ENCODE assay signal across 11 cellular contexts in the genomic region with DNA sequence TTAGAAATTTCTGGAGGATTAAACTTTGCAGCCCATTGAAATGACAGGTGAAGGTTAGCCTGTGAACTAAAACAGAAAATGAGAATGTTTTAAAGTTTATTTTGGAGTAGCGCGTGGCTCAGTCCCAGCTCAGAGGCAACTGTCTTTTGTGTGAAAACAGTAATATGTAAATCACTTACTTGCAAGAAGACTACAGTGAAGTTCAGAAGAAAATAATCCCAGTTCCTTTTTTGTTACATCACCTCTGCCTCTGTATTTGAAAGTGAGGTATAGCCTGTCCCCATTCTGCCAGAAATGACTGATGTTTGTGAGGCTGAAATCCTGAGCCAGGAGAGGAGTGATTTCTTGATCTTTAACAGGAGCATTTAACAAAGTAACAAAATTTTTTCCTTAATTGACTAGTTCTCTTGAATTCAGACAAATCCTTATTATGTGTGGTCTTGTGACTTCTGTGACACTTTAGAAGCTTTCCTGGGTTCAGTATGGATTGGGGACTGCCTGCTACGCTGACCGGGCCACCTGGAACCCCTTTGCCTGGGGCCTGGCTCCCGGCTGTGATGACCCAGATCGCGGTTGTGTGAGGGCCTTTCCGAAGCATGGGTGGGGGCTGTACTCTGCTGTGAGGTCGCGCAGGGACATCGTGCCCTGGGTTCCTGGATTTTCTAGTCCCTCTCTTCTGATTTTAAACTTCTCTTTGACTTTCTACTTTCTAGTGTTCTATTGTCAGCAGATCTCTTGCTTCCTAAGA. TPM values are rescaled to one million over a fixed set of nuclear protein-coding genes. Genes with fewer than 3 reads are reported as not detected.
DNase-seq lines count a peak whose midpoint lies in the region; ATAC-seq, FAIRE-seq and TF ChIP-seq lines count a peak whose summit lies in the region.
"Had no signal": no experiment of that assay in that cellular context is flagged by ENCODE, and none has a peak within 500 bp of the region (broad histone marks: within the 10 kb centered on the region; RNA-seq: fewer than 3 reads in every experiment).

No MANE protein-coding gene starts in this region.

- H4K8ac ChIP-seq in H9 (replicated peaks; ENCODE audit: insufficient read length, low read depth, low read length): no peak overlapping the region

- H3K14ac ChIP-seq in H9 (ENCODE audit: insufficient read depth, low read length): no peak overlapping the region

- no peaks in the 10 kb centered on the region for H3K9me3 Mint-ChIP-seq in H9
- H3K9me3 Mint-ChIP-seq in activated naive CD8-positive, alpha-beta T cell treated with anti-CD3 and anti-CD28 coated beads, Interleukin-2, amount 50 U/mL, for 24 hours: no peaks in the 10 kb centered on the region

- no peak overlapping the region for H3K18ac ChIP-seq in H9 (ENCODE audit: insufficient read length, low read depth, low read length)

- H3K23me2 ChIP-seq in H9 (ENCODE audit: insufficient read length, low read depth, low read length, poor library complexity, severe bottlenecking): no peaks in the 10 kb centered on the region

- DNase-seq in SIG-M5 treated with dmso at 0.1 percent for 504 hours (lab: John Stamatoyannopoulos, UW; ENCODE audit: unreplicated experiment) (peak; percentile 13), SIG-M5 (lab: John Stamatoyannopoulos, UW) (no peak), H9 (no peak), putamen (ENCODE audit: low spot score) (peak; percentile 61), RCC 7860 (ENCODE audit: low spot score) (no peak)
- DNase-seq in stimulated activated CD4-positive, alpha-beta T cell treated with anti-CD3 and anti-CD28 coated beads, Interleukin-1b, Interleukin-23, amount 100 ng/mL, for 48 hours: no peak
- DNase-seq in activated naive CD8-positive, alpha-beta T cell treated with anti-CD3 and anti-CD28 coated beads, Interleukin-2, amount 50 U/mL, for 24 hours: no peak
- DNase-seq: left ventricle myocardium superior, NCI-H187, SHP77 treated with DMSO at 0.1 percent for 48 hours had no signal

- no peak overlapping the region for H3K9ac ChIP-seq in H9 (ENCODE audit: extremely low read depth, insufficient read length, low read length)

- H3K4ac ChIP-seq in H9 (ENCODE audit: low read depth, low read length): no peak overlapping the region

- peaks cover 3 to 36% (median 34%) of the 10 kb centered on the region in 3 experiments; a peak in 6 of 7 replicates for H3K36me3 Mint-ChIP-seq in H9 (ENCODE audit: insufficient read depth in 1 of 3, low read depth in 3 of 3)
- H3K36me3 Mint-ChIP-seq in activated naive CD8-positive, alpha-beta T cell treated with anti-CD3 and anti-CD28 coated beads, Interleukin-2, amount 50 U/mL, for 24 hours (ENCODE audit: low read depth): peaks cover 22% of the 10 kb centered on the region

- no peak overlapping the region for H4K91ac ChIP-seq in H9 (ENCODE audit: insufficient read length, low read depth, low read length)

- no peak overlapping the region for H3K27ac ChIP-seq in H9 (ENCODE audit: insufficient read length, low read depth, low read length)

- H3K4me2 ChIP-seq in H9 (ENCODE audit: insufficient read depth, insufficient read length, low read length): no peak overlapping the region

- H3K27ac Mint-ChIP-seq in H9: peak overlapping the region in 2 of 3 experiments; percentile 32 to 55; a peak in 1 of 7 replicates
- H3K27ac Mint-ChIP-seq in activated naive CD8-positive, alpha-beta T cell treated with anti-CD3 and anti-CD28 coated beads, Interleukin-2, amount 50 U/mL, for 24 hours: no peak overlapping the region

- no peak overlapping the region for H3K23ac ChIP-seq in H9 (ENCODE audit: insufficient read length, low read depth, low read length)

- H2BK12ac ChIP-seq in H9 (ENCODE audit: insufficient read length, low read depth, low read length): no peak overlapping the region

- WGBS in H9 (ENCODE audit: extremely low coverage, insufficient read length, low lambda C conversion rate): no CpG with 5 or more reads among the region's 11 CpGs

- H2BK120ac ChIP-seq in H9 (ENCODE audit: low read depth, low read length, poor library complexity, severe bottlenecking): no peak overlapping the region

- H2BK5ac ChIP-seq in H9 (ENCODE audit: insufficient read length, low read length): no peak overlapping the region

- no peaks in the 10 kb centered on the region for H3K79me2 ChIP-seq in H9 (ENCODE audit: insufficient read depth, low read length)

- no peaks in the 10 kb centered on the region for H4K20me1 ChIP-seq in H9 (ENCODE audit: control insufficient read depth, insufficient read depth, insufficient read length)

- no peaks in the 10 kb centered on the region for H3K9me3 ChIP-seq in H9 (ENCODE audit: control insufficient read depth, low read depth, low read length)

- peaks cover 12 to 16% of the 10 kb centered on the region in 2 experiments for H3K4me1 Mint-ChIP-seq in H9
- peaks cover 2% of the 10 kb centered on the region for H3K4me1 Mint-ChIP-seq in activated naive CD8-positive, alpha-beta T cell treated with anti-CD3 and anti-CD28 coated beads, Interleukin-2, amount 50 U/mL, for 24 hours

- no peak overlapping the region for H4K5ac ChIP-seq in H9 (ENCODE audit: insufficient read length, low read depth, low read length)

- H2AK5ac ChIP-seq in H9 (ENCODE audit: insufficient read length, low read length): no peak overlapping the region

- H2AFZ ChIP-seq in H9 (ENCODE audit: low read length): no peak overlapping the region

- ATAC-seq in HG03354 (IDR thresholded peaks at IDR 0.05; ENCODE audit: poor library complexity, severe bottlenecking, unreplicated experiment): peak; percentile 99
- no peak for ATAC-seq in activated naive CD8-positive, alpha-beta T cell treated with anti-CD3 and anti-CD28 coated beads, Interleukin-2, amount 50 U/mL, for 24 hours
- ATAC-seq: left ventricle myocardium superior had no signal

- no peaks in the 10 kb centered on the region for H3K27me3 Mint-ChIP-seq in H9 (ENCODE audit: low read depth)
- no peaks in the 10 kb centered on the region for H3K27me3 Mint-ChIP-seq in activated naive CD8-positive, alpha-beta T cell treated with anti-CD3 and anti-CD28 coated beads, Interleukin-2, amount 50 U/mL, for 24 hours

- H3K27me3 ChIP-seq in H9 (ENCODE audit: insufficient read depth, low read length): no peaks in the 10 kb centered on the region

- H2BK15ac ChIP-seq in H9 (ENCODE audit: low read depth, low read length): no peak overlapping the region

- H3T11ph ChIP-seq in H9 (ENCODE audit: low read length): no peak overlapping the region

- H2BK20ac ChIP-seq in H9 (ENCODE audit: low read depth, low read length, poor library complexity, severe bottlenecking): no peak overlapping the region

- TF ChIP-seq CTCF in H9 (conservative IDR thresholded peaks at IDR 0.05): no peak

- FAIRE-seq in RCC 7860 (lab: Jason Lieb, UNC): no peak

- no peaks in the 10 kb centered on the region for H3K4me1 ChIP-seq in H9 (ENCODE audit: insufficient read depth, low read length)

- no peak overlapping the region for H3K56ac ChIP-seq in H9 (ENCODE audit: insufficient read length, low read depth, low read length)

- no peaks in the 10 kb centered on the region for H3K79me1 ChIP-seq in H9 (ENCODE audit: insufficient read depth, low read depth, low read length, poor library complexity, severe bottlenecking)

- no peak overlapping the region for H3K4me3 Mint-ChIP-seq in H9
- no peak overlapping the region for H3K4me3 Mint-ChIP-seq in activated naive CD8-positive, alpha-beta T cell treated with anti-CD3 and anti-CD28 coated beads, Interleukin-2, amount 50 U/mL, for 24 hours

RNA-seq across cellular contexts. Expression of a gene that starts 24.3 kb away (rescaled TPM):
- total RNA-seq in H9 (2021): 79.3 and 86.0 TPM in 2 replicates

RNA-seq across cellular contexts. Expression of a gene that starts 26.1 kb away (rescaled TPM):
- 27.6 and 27.8 TPM in 2 replicates for total RNA-seq in H9 (2021)

Comparison
In these comparisons a context has a peak if more than half of its experiments do, and no peak if none do; other contexts are left out.
1. DNase-seq: peak in SIG-M5 treated with dmso at 0.1 percent for 504 hours (single experiment) and putamen (single experiment); none in SIG-M5 (single experiment), H9 (single experiment), RCC 7860 (single experiment), stimulated activated CD4-positive, alpha-beta T cell treated with anti-CD3 and anti-CD28 coated beads, Interleukin-1b, Interleukin-23, amount 100 ng/mL, for 48 hours (single experiment) and activated naive CD8-positive, alpha-beta T cell treated with anti-CD3 and anti-CD28 coated beads, Interleukin-2, amount 50 U/mL, for 24 hours (single experiment).